8 cellular contexts compared by ENCODE assay signal in genomic region chr13:110913911-110914292, GRCh38. TPM values are rescaled to one million over a fixed set of nuclear protein-coding genes. Genes with fewer than 3 reads are reported as not detected.
DNase-seq lines count a peak whose midpoint lies in the region; ATAC-seq and TF ChIP-seq lines count a peak whose summit lies in the region.

No MANE protein-coding gene starts in this region.

- H3K9me3 Mint-ChIP-seq in activated naive CD4-positive, alpha-beta T cell treated with anti-CD3 and anti-CD28 coated beads for 36 hours = no peaks in the 10 kb centered on the region

- TF ChIP-seq CTCF in WI38 (IDR thresholded peaks at IDR 0.05; ENCODE audit: low read depth, low read length) (no peak), heart right ventricle (IDR thresholded peaks at IDR 0.05) (no peak)

- H3K4me1 ChIP-seq in heart right ventricle = peaks cover 6 to 66% (median 59%) of the 10 kb centered on the region in 9 donors

- peaks cover 0 to 26% (median 0%) of the 10 kb centered on the region in 9 donors for H3K36me3 ChIP-seq in heart right ventricle

- H3K4me3 ChIP-seq in WI38 (ENCODE audit: low read depth, low read length) (peak overlapping the region; percentile 94), heart right ventricle (peak overlapping the region; percentile 71 to 99 (median 92)), skeletal muscle cell (ENCODE audit: low read depth, low read length) (peak overlapping the region; percentile 93)

- peak overlapping the region; percentile 97 to 100 (median 100) for H3K27ac ChIP-seq in heart right ventricle

- peak overlapping the region; percentile 90 for H3K27ac Mint-ChIP-seq in activated naive CD4-positive, alpha-beta T cell treated with anti-CD3 and anti-CD28 coated beads for 36 hours

- intact Hi-C loops in activated naive CD4-positive, alpha-beta T cell treated with anti-CD3 and anti-CD28 coated beads for 36 hours (cut with micrococcal nuclease) = loop anchor here (1.0 to 10.0 kb wide), 4 partner anchors 39 to 1671 kb away; partner anchors contain the start of genes NAXD and TUBGCP3
- intact Hi-C loops in heart right ventricle (cut with DNase I) = loop anchor here in 7 of 10 donors (2.0 to 10.0 kb wide), 9 partner anchors 42 to 311 kb away; partner anchors contain the start of gene ING1 (in 6 of the 7)

- no peaks in the 10 kb centered on the region for H3K9me3 ChIP-seq in heart right ventricle

- peaks cover 50% of the 10 kb centered on the region for H3K4me1 Mint-ChIP-seq in activated naive CD4-positive, alpha-beta T cell treated with anti-CD3 and anti-CD28 coated beads for 36 hours (ENCODE audit: low read depth)

- CTCF ChIA-PET in activated naive CD4-positive, alpha-beta T cell treated with anti-CD3 and anti-CD28 coated beads for 36 hours (lab: Charles Lee) = interaction anchor here (1.4 kb wide), 1 partner anchor 154 kb away, joined by 6 read pairs; no protein-coding TSS in a partner anchor

- no peaks in the 10 kb centered on the region for H3K27me3 ChIP-seq in heart right ventricle

- H3K4me3 Mint-ChIP-seq in activated naive CD4-positive, alpha-beta T cell treated with anti-CD3 and anti-CD28 coated beads for 36 hours = peak overlapping the region; percentile 85

- H3K36me3 Mint-ChIP-seq in activated naive CD4-positive, alpha-beta T cell treated with anti-CD3 and anti-CD28 coated beads for 36 hours (ENCODE audit: low read depth) = peaks cover 17% of the 10 kb centered on the region

- DNase-seq in activated naive CD4-positive, alpha-beta T cell treated with anti-CD3 and anti-CD28 coated beads for 36 hours = no peak
- DNase-seq in activated naive CD4-positive, alpha-beta T cell treated with Interleukin-2 at 50 U/mL for 16 hours = no peak
- no peak for DNase-seq in heart right ventricle
- no peak for DNase-seq in skeletal muscle cell (ENCODE audit: low read depth)
- no peak for DNase-seq in EL
- no peak for DNase-seq in middle frontal gyrus (ENCODE audit: extremely low spot score, low spot score)
- no peak for DNase-seq in OCI-M1 (lab: John Stamatoyannopoulos, UW)

- 1% methylated on average over 26 of the region's 26 CpGs for WGBS in heart right ventricle, 2 donors

- ATAC-seq in heart right ventricle = peak in 7 of 8 donors; percentile 0 to 3 (median 1)

- H3K27me3 Mint-ChIP-seq in activated naive CD4-positive, alpha-beta T cell treated with anti-CD3 and anti-CD28 coated beads for 36 hours (ENCODE audit: low read depth) = no peaks in the 10 kb centered on the region

RNA-seq across cellular contexts. Expression of gene ANKRD10, which starts 1.0 kb away (rescaled TPM):
- total RNA-seq in activated naive CD4-positive, alpha-beta T cell treated with anti-CD3 and anti-CD28 coated beads for 36 hours = 10 to 100 TPM; 79.8 to 82.5 TPM
- total RNA-seq in heart right ventricle = 10 to 100 TPM; 38.1 to 71.4 (median 49.0) TPM
- 100 to 1,000 TPM in 1 of 2 donors, 10 to 100 TPM in 1; 32.4 to 127 TPM for polyA plus RNA-seq in heart right ventricle
